26 cellular contexts compared by ENCODE assay signal in the genomic region with DNA sequence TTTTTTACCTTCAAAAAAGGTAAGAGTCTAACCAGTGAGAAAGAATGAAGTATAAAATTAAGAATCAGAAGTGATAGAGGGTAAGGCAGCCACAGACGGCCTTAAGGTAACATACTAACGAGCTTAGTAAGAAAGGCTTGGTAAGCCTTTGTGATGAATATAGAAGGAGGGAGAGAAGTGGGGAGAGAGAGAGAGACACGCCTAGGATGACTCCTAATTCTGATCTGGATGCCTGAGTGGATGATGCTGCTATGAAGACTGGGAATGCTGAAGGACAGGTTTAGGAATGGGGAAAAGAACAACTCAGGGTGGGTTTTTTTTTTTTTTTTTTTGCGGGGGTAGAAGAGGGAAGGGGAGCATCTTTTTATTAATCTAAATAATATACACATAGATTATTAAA. TPM values are rescaled to one million over a fixed set of nuclear protein-coding genes. Genes with fewer than 3 reads are reported as not detected.
A peak's percentile ranks its signal among the peaks of the same experiment; 100 is the strongest.
DNase-seq lines count a peak whose midpoint lies in the region; ATAC-seq and TF ChIP-seq lines count a peak whose summit lies in the region.
"Had no signal": no experiment of that assay in that cellular context is flagged by ENCODE, and none has a peak within 500 bp of the region (broad histone marks: within the 10 kb centered on the region; RNA-seq: fewer than 3 reads in every experiment).

No MANE protein-coding gene starts in this region.

- peaks cover 21% of the 10 kb centered on the region for H3K36me3 ChIP-seq in CD8-positive, alpha-beta T cell (ENCODE audit: insufficient read depth, low read length)
- peaks cover 13 to 58% (median 15%) of the 10 kb centered on the region in 3 experiments for H3K36me3 ChIP-seq in naive thymus-derived CD4-positive, alpha-beta T cell (ENCODE audit: control insufficient read depth in 2 of 3, insufficient read depth in 3 of 3, low read length in 3 of 3)

- H3K4me3 Mint-ChIP-seq in CD8-positive, alpha-beta T cell = no peak overlapping the region
- peak overlapping the region in 1 of 10 donors; percentile 44 for H3K4me3 Mint-ChIP-seq in naive thymus-derived CD4-positive, alpha-beta T cell
- H3K4me3 Mint-ChIP-seq: GM23338 had no signal

- CTCF ChIA-PET in CD8-positive, alpha-beta T cell (lab: Charles Lee) = no interaction called here
- CTCF ChIA-PET in naive thymus-derived CD4-positive, alpha-beta T cell (lab: Charles Lee) = interaction anchor here (0.8 kb wide), 1 partner anchor 27 kb away, joined by 3 read pairs; no protein-coding TSS in a partner anchor

- H3K27me3 ChIP-seq in CD8-positive, alpha-beta T cell (ENCODE audit: insufficient read depth, low read length) = no peaks in the 10 kb centered on the region
- no peaks in the 10 kb centered on the region for H3K27me3 ChIP-seq in naive thymus-derived CD4-positive, alpha-beta T cell (ENCODE audit: control insufficient read depth in 2 of 2, insufficient read depth in 2 of 2, low read length in 2 of 2)
- H3K27me3 ChIP-seq: MG63 had no signal

- intact Hi-C loops in CD8-positive, alpha-beta T cell (cut with DNase I, micrococcal nuclease) = no loop called here
- intact Hi-C loops in naive thymus-derived CD4-positive, alpha-beta T cell (cut with micrococcal nuclease) = no loop called here

- peaks cover 40% of the 10 kb centered on the region for H3K4me1 Mint-ChIP-seq in CD8-positive, alpha-beta T cell (ENCODE audit: low read depth)
- H3K4me1 Mint-ChIP-seq in naive thymus-derived CD4-positive, alpha-beta T cell = peaks cover 29 to 50% (median 43%) of the 10 kb centered on the region in 7 donors

- H3K9me3 ChIP-seq in CD8-positive, alpha-beta T cell (ENCODE audit: low read length) = no peaks in the 10 kb centered on the region
- no peaks in the 10 kb centered on the region for H3K9me3 ChIP-seq in naive thymus-derived CD4-positive, alpha-beta T cell (ENCODE audit: control insufficient read depth in 2 of 3, low read length in 3 of 3)
- H3K9me3 ChIP-seq: MG63 had no signal

- no peak overlapping the region for H3K27ac ChIP-seq in CD8-positive, alpha-beta T cell (ENCODE audit: low read depth, low read length)
- H3K27ac ChIP-seq in epithelial cell of prostate = peak overlapping the region; percentile 83
- H3K27ac ChIP-seq in naive thymus-derived CD4-positive, alpha-beta T cell (ENCODE audit: low read depth, low read length) = no peak overlapping the region
- H3K27ac ChIP-seq: C4-2B, HL-60 had no signal

- H3K36me3 Mint-ChIP-seq in CD8-positive, alpha-beta T cell = peaks cover 66% of the 10 kb centered on the region
- H3K36me3 Mint-ChIP-seq in naive thymus-derived CD4-positive, alpha-beta T cell = peaks cover 14 to 43% (median 24%) of the 10 kb centered on the region in 5 donors

- POLR2A ChIA-PET in CD8-positive, alpha-beta T cell (lab: Charles Lee) = no interaction called here
- POLR2A ChIA-PET in naive thymus-derived CD4-positive, alpha-beta T cell (lab: Charles Lee) = no interaction called here

- H3K4me3 ChIP-seq in CD8-positive, alpha-beta T cell (ENCODE audit: low read depth, low read length) = no peak overlapping the region
- H3K4me3 ChIP-seq in naive thymus-derived CD4-positive, alpha-beta T cell (ENCODE audit: low read length) = no peak overlapping the region
- H3K4me3 ChIP-seq: GM12878, GM23338, MG63 had no signal

- peaks cover 21% of the 10 kb centered on the region for H3K4me1 ChIP-seq in CD8-positive, alpha-beta T cell (ENCODE audit: insufficient read depth, low read length)
- H3K4me1 ChIP-seq in naive thymus-derived CD4-positive, alpha-beta T cell (ENCODE audit: control insufficient read depth in 2 of 2, insufficient read depth in 2 of 2, low read length in 2 of 2) = peaks cover 16 to 17% of the 10 kb centered on the region in 2 donors

- TF ChIP-seq CTCF in CD8-positive, alpha-beta T cell (IDR thresholded peaks at IDR 0.05) = no peak

- no peak for DNase-seq in CD8-positive, alpha-beta T cell
- DNase-seq in HPDE6-E6E7 (ENCODE audit: extremely low spot score) = peak; percentile 51
- peak; percentile 70 for DNase-seq in epithelial cell of prostate (ENCODE audit: low read depth, low spot score)
- no peak for DNase-seq in naive thymus-derived CD4-positive, alpha-beta T cell
- DNase-seq in activated CD4-positive, CD25-positive, alpha-beta regulatory T cell (lab: John Stamatoyannopoulos, UW) = no peak
- no peak for DNase-seq in LoVo (ENCODE audit: low spot score)
- DNase-seq in 8988T = no peak
- no peak for DNase-seq in DMS153 treated with DMSO at 0.1 percent for 48 hours (lab: John Stamatoyannopoulos, UW; ENCODE audit: unreplicated experiment)
- DNase-seq: ACHN; DND-41; HCEC 1CT; Karpas-422; MG63; NCI-H1048; NCI-H1436 treated with DMSO at 0.1 percent for 48 hours; NCI-H2029 treated with DMSO at 0.1 percent for 48 hours; NCI-H446 treated with DMSO at 0.1 percent for 48 hours; NCI-H69; NK-92 treated with Interleukin-12 subunit alpha and Interleukin-12 subunit beta, amount 100 ng/mL, for 24 hours; OCI-M1; RPMI8226 had no signal

- ATAC-seq in CD8-positive, alpha-beta T cell = no peak
- no peak for ATAC-seq in naive thymus-derived CD4-positive, alpha-beta T cell
- ATAC-seq: GM12878, GM23338 had no signal

- H3K27me3 Mint-ChIP-seq in CD8-positive, alpha-beta T cell (ENCODE audit: low read depth) = no peaks in the 10 kb centered on the region
- peaks cover 0 to under 1% (median 0%) of the 10 kb centered on the region in 5 donors for H3K27me3 Mint-ChIP-seq in naive thymus-derived CD4-positive, alpha-beta T cell
- H3K27me3 Mint-ChIP-seq: IgD-negative memory B cell had no signal

- H3K9me3 Mint-ChIP-seq in CD8-positive, alpha-beta T cell = no peaks in the 10 kb centered on the region
- H3K9me3 Mint-ChIP-seq in naive thymus-derived CD4-positive, alpha-beta T cell = no peaks in the 10 kb centered on the region
- H3K9me3 Mint-ChIP-seq: GM23338, IgD-negative memory B cell had no signal

- H3K27ac Mint-ChIP-seq in CD8-positive, alpha-beta T cell = peak overlapping the region; percentile 14
- peak overlapping the region in 5 of 9 donors; percentile 3 to 43 (median 32) for H3K27ac Mint-ChIP-seq in naive thymus-derived CD4-positive, alpha-beta T cell
- H3K27ac Mint-ChIP-seq: GM23338 had no signal

RNA-seq across cellular contexts. Expression of a gene that starts 4.8 kb away (rescaled TPM):
- total RNA-seq in CD8-positive, alpha-beta T cell = 10 to 100 TPM; 54.8 to 55.4 TPM
- total RNA-seq in naive thymus-derived CD4-positive, alpha-beta T cell = 10 to 100 TPM; 22.6 to 55.7 (median 47.7) TPM
- 10 to 100 TPM; 36.1 to 41.5 TPM for polyA plus RNA-seq in naive thymus-derived CD4-positive, alpha-beta T cell

RNA-seq across cellular contexts. Expression of a gene that starts 33.3 kb away (rescaled TPM):
- 10 to 100 TPM; 31.0 to 34.5 TPM for total RNA-seq in CD8-positive, alpha-beta T cell
- total RNA-seq in naive thymus-derived CD4-positive, alpha-beta T cell = 100 to 1,000 TPM in 1 of 5 experiments, 10 to 100 TPM in 4; 23.3 to 152 (median 62.7) TPM
- polyA plus RNA-seq in naive thymus-derived CD4-positive, alpha-beta T cell = 10 to 100 TPM; 69.6 to 70.7 TPM

Comparison
In these comparisons a context has a peak if more than half of its experiments do, and no peak if none do; other contexts are left out.
1. DNase-seq: peak in HPDE6-E6E7 (single experiment) and epithelial cell of prostate (single experiment); none in CD8-positive, alpha-beta T cell (0 of 7), naive thymus-derived CD4-positive, alpha-beta T cell (0 of 9), activated CD4-positive, CD25-positive, alpha-beta regulatory T cell (0 of 4), LoVo (single experiment), 8988T (single experiment) and DMS153 treated with DMSO at 0.1 percent for 48 hours (single experiment).